Comparison of ENCODE assay signal across 24 cellular contexts in the genomic region with DNA sequence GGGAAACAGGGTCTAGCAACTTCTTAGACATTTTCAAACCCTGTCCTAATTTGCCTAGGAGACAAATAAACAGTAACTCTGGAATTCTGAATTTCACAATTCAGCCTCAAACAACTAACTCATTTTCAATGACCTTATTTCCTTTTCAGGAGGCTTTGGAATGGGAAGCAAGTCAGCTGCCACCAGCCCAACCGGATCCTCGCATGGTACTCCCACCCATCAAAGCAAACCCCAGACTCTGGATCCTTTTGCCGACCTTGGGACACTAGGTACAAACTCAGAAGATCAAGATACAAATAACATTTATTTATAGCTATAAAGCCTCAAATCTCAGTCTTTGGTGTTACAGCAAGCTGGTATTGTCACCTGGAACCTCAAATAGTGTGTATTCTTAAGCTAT.
"Had no signal": no experiment of that assay in that cellular context is flagged by ENCODE, and none has a peak within 500 bp of the region (broad histone marks: within the 10 kb centered on the region; RNA-seq: fewer than 3 reads in every experiment).

No MANE protein-coding gene starts in this region.

- H3K9me3 Mint-ChIP-seq: naive thymus-derived CD8-positive, alpha-beta T cell; nephron progenitor cell; stimulated activated effector memory CD8-positive, alpha-beta T cell treated with anti-CD3 and anti-CD28 coated beads, Interleukin-12 subunit alpha, Interleukin-12 subunit beta, amount 100 ng/mL, for 72 hours; type B pancreatic cell had no signal

- H3K36me3 Mint-ChIP-seq: type B pancreatic cell had no signal

- H3K27ac ChIP-seq: ovary, psoas muscle, stomach, testis, tibial artery had no signal

- H3K9me3 ChIP-seq: ovary, psoas muscle, stomach, testis, tibial artery had no signal

- H3K4me3 ChIP-seq: lung, ovary, psoas muscle, smooth muscle cell, stomach, testis, tibial artery had no signal

- H3K27me3 Mint-ChIP-seq: type B pancreatic cell had no signal

- ATAC-seq: left lobe of liver; naive thymus-derived CD8-positive, alpha-beta T cell; psoas muscle; sciatic nerve; stimulated activated effector memory CD8-positive, alpha-beta T cell treated with anti-CD3 and anti-CD28 coated beads, Interleukin-12 subunit alpha, Interleukin-12 subunit beta, amount 100 ng/mL, for 72 hours had no signal

- H3K4me2 ChIP-seq: smooth muscle cell had no signal

- H3K4me1 ChIP-seq: psoas muscle, stomach, testis, tibial artery had no signal

- FAIRE-seq: frontal cortex, keratinocyte, urothelium cell line had no signal

- DNase-seq: cortex of kidney; effector CD4-positive, alpha-beta T cell; mesendoderm; naive thymus-derived CD8-positive, alpha-beta T cell; nephron progenitor cell; ovary; psoas muscle; retina; stimulated activated CD4-positive, alpha-beta T cell treated with anti-CD3 and anti-CD28 coated beads, Interleukin-12 subunit alpha, Interleukin-12 subunit beta, amount 100 ng/mL, for 4 hours; stimulated activated CD4-positive, alpha-beta T cell treated with anti-CD3 and anti-CD28 coated beads, Interleukin-1b, Interleukin-23, amount 100 ng/mL, for 48 hours; stimulated activated CD4-positive, alpha-beta T cell treated with anti-CD3 and anti-CD28 coated beads, Interleukin-4, amount 100 ng/mL, for 1 hour; stimulated activated naive CD4-positive, alpha-beta T cell treated with Interleukin-2 at 50 U/mL for 16 hours; stomach; testis; tibial artery had no signal

- H3K4me1 Mint-ChIP-seq: naive thymus-derived CD8-positive, alpha-beta T cell had no signal

- H3K36me3 ChIP-seq: ovary, stomach had no signal

- H3K27ac Mint-ChIP-seq: nephron progenitor cell; stimulated activated effector memory CD8-positive, alpha-beta T cell treated with anti-CD3 and anti-CD28 coated beads, Interleukin-12 subunit alpha, Interleukin-12 subunit beta, amount 100 ng/mL, for 72 hours; type B pancreatic cell had no signal

- H3K4me3 Mint-ChIP-seq: naive thymus-derived CD8-positive, alpha-beta T cell; nephron progenitor cell; stimulated activated effector memory CD8-positive, alpha-beta T cell treated with anti-CD3 and anti-CD28 coated beads, Interleukin-12 subunit alpha, Interleukin-12 subunit beta, amount 100 ng/mL, for 72 hours; type B pancreatic cell had no signal

- H3K27me3 ChIP-seq: ovary, stomach, testis, tibial artery had no signal
